Comparison of ENCODE assay signal across 16 cellular contexts in the genomic region with DNA sequence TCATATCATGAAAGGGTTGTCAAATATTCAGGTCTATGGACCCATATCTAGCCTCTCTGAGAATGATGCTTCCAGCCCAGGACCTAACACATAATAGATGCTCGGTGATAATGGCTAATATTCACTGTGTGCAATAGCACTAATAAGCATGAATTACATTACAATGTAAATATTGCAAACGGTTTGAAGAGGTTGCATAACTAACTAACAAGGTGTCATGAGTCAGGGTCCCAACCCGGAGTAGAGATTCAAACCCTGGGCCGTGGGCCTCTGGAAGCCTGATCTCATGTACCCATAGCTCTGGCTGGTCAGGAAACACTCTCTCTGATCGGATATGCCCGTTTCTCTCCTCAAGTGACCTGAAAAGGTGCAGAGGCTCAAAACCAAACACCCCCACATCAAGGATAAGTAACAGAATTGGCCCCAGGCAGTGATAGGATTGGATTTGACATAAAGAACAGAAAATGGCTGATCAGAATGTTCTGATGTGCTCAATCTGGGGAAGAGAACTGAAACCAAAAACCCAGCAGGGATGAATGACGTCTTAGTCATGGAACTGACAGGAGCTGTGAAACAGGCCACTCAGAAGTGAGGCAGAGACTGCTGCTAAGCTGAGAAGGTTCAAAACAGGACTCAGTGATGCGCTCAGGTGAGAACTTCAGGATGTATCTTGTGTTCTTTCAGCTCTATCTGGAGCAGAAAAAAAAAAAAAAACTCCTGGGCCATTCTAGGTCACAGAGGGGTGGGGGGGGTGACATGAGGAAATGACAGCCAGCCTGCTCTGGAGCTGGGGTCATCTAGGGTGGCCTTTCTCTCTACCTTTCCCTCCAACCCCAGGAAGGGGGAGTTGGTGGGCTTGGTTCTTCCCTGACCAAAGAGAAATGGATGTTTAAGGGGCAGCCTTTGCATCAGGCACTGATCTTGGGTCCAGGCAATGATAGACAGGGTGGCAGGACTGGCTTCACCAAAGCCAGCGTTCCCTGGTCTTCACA. TPM values are rescaled to one million over a fixed set of nuclear protein-coding genes. Genes with fewer than 3 reads are reported as not detected.
DNase-seq lines count a peak whose midpoint lies in the region; TF ChIP-seq lines count a peak whose summit lies in the region.
"Had no signal": no experiment of that assay in that cellular context is flagged by ENCODE, and none has a peak within 500 bp of the region (broad histone marks: within the 10 kb centered on the region; RNA-seq: fewer than 3 reads in every experiment).

No MANE protein-coding gene starts in this region.

- no peaks in the 10 kb centered on the region for H3K9me3 ChIP-seq in endodermal cell (ENCODE audit: control insufficient read depth, low read length)
- H3K9me3 ChIP-seq: SJCRH30 had no signal

- H3K27ac Mint-ChIP-seq in activated T-cell treated with anti-CD3 and anti-CD28 coated beads, Interleukin-2, amount 50 U/mL, for 24 hours: peak overlapping the region; percentile 29
- H3K27ac Mint-ChIP-seq in osteocyte (ENCODE audit: unreplicated experiment): no peak overlapping the region
- H3K27ac Mint-ChIP-seq in endodermal cell: no peak overlapping the region
- H3K27ac Mint-ChIP-seq: mesothelial cell of epicardium, type B pancreatic cell had no signal

- no peaks in the 10 kb centered on the region for H3K36me3 ChIP-seq in endodermal cell (ENCODE audit: control insufficient read depth, insufficient read depth, low read length)
- H3K36me3 ChIP-seq: SJCRH30 had no signal

- no peaks in the 10 kb centered on the region for H3K36me3 Mint-ChIP-seq in activated T-cell treated with anti-CD3 and anti-CD28 coated beads, Interleukin-2, amount 50 U/mL, for 24 hours (ENCODE audit: low read depth)
- no peaks in the 10 kb centered on the region for H3K36me3 Mint-ChIP-seq in osteocyte (ENCODE audit: unreplicated experiment)
- no peaks in the 10 kb centered on the region for H3K36me3 Mint-ChIP-seq in endodermal cell (ENCODE audit: low read depth)
- H3K36me3 Mint-ChIP-seq: IgD-negative memory B cell, mesothelial cell of epicardium, type B pancreatic cell had no signal

- no peaks in the 10 kb centered on the region for H3K27me3 Mint-ChIP-seq in activated T-cell treated with anti-CD3 and anti-CD28 coated beads, Interleukin-2, amount 50 U/mL, for 24 hours
- H3K27me3 Mint-ChIP-seq in osteocyte (ENCODE audit: unreplicated experiment) (no peaks in the 10 kb centered on the region), endodermal cell (ENCODE audit: insufficient read depth) (peaks cover 4% of the 10 kb centered on the region)
- H3K27me3 Mint-ChIP-seq: IgD-negative memory B cell, type B pancreatic cell had no signal

- peaks cover 19% of the 10 kb centered on the region for H3K4me1 Mint-ChIP-seq in activated T-cell treated with anti-CD3 and anti-CD28 coated beads, Interleukin-2, amount 50 U/mL, for 24 hours (ENCODE audit: low read depth)
- H3K4me1 Mint-ChIP-seq in osteocyte (ENCODE audit: unreplicated experiment) (peaks cover 5% of the 10 kb centered on the region), endodermal cell (no peaks in the 10 kb centered on the region)

- no peaks in the 10 kb centered on the region for H3K27me3 ChIP-seq in endodermal cell (ENCODE audit: control insufficient read depth, insufficient read depth, low read length, poor library complexity, severe bottlenecking)
- H3K27me3 ChIP-seq: SJCRH30 had no signal

- TF ChIP-seq CTCF in choroid plexus epithelial cell (conservative IDR thresholded peaks at IDR 0.05; ENCODE audit: low read depth, low read length) (no peak), osteocyte (IDR thresholded peaks at IDR 0.05) (no peak), endodermal cell (conservative IDR thresholded peaks at IDR 0.05) (no peak)

- H3K4me3 ChIP-seq in choroid plexus epithelial cell (ENCODE audit: low read depth, low read length) (no peak overlapping the region), endodermal cell (ENCODE audit: low read length) (no peak overlapping the region)
- H3K4me3 ChIP-seq: coronary artery, SJCRH30 had no signal

- no peak overlapping the region for H3K27ac ChIP-seq in endodermal cell (ENCODE audit: low read depth, low read length)
- H3K27ac ChIP-seq: coronary artery, parathyroid adenoma, SJCRH30 had no signal

- H3K9me3 Mint-ChIP-seq in activated T-cell treated with anti-CD3 and anti-CD28 coated beads, Interleukin-2, amount 50 U/mL, for 24 hours: no peaks in the 10 kb centered on the region
- H3K9me3 Mint-ChIP-seq in osteocyte (ENCODE audit: unreplicated experiment) (no peaks in the 10 kb centered on the region), endodermal cell (no peaks in the 10 kb centered on the region)
- H3K9me3 Mint-ChIP-seq: mesothelial cell of epicardium, type B pancreatic cell had no signal

- no peak overlapping the region for H3K9ac ChIP-seq in endodermal cell (ENCODE audit: extremely low read depth, low read length, poor library complexity, severe bottlenecking)
- H3K9ac ChIP-seq: parathyroid adenoma had no signal

- H3K4me1 ChIP-seq in endodermal cell (ENCODE audit: control insufficient read depth, insufficient read depth, low read length): no peaks in the 10 kb centered on the region
- H3K4me1 ChIP-seq: parathyroid adenoma, SJCRH30 had no signal

- no peak for DNase-seq in activated T-cell treated with anti-CD3 and anti-CD28 coated beads, Interleukin-2, amount 50 U/mL, for 24 hours
- DNase-seq in activated T-cell treated with anti-CD3 and anti-CD28 coated beads, Interleukin-2, amount 50 U/mL, for 1 hour: no peak
- DNase-seq in MV-4-11 (lab: John Stamatoyannopoulos, UW) (peak; percentile 57), choroid plexus epithelial cell (ENCODE audit: low read depth) (peak; percentile 34), renal cortical epithelial cell (ENCODE audit: low read depth) (peak; percentile 33), osteocyte (ENCODE audit: extremely low spot score, unreplicated experiment) (no peak), amygdala (lab: John Stamatoyannopoulos, UW) (no peak), endodermal cell (no peak)
- DNase-seq: NCI-H1417 treated with DMSO at 0.1 percent for 48 hours, NCI-H510A had no signal

- no peak overlapping the region for H3K4me3 Mint-ChIP-seq in activated T-cell treated with anti-CD3 and anti-CD28 coated beads, Interleukin-2, amount 50 U/mL, for 24 hours
- H3K4me3 Mint-ChIP-seq in osteocyte (ENCODE audit: unreplicated experiment) (no peak overlapping the region), endodermal cell (no peak overlapping the region)
- H3K4me3 Mint-ChIP-seq: IgD-negative memory B cell, mesothelial cell of epicardium, type B pancreatic cell had no signal

- WGBS in endodermal cell (ENCODE audit: insufficient coverage in 1 of 2, insufficient read length in 1 of 2), 2 experiments: 87% methylated on average over 4 to 9 of the region's 9 CpGs

RNA-seq across cellular contexts. Expression of gene KCTD17, which starts 6.6 kb away (rescaled TPM):
- total RNA-seq in renal cortical epithelial cell (18.1 and 31.5 TPM in 2 replicates), osteocyte (35.8 and 39.6 TPM in 2 replicates), endodermal cell (10 to 100 TPM; 35.4 to 37.0 TPM)
- polyA plus RNA-seq in endodermal cell (2013, experiment 1 of 2): 48.8 TPM
- polyA plus RNA-seq in endodermal cell (2013, experiment 2 of 2): 43.1 TPM

RNA-seq across cellular contexts. Expression of gene MPST, which starts 25.4 kb away (rescaled TPM):
- total RNA-seq in renal cortical epithelial cell: 75.5 and 129 TPM in 2 replicates
- total RNA-seq in osteocyte: 57.4 and 65.1 TPM in 2 replicates
- total RNA-seq in endodermal cell: 10 to 100 TPM; 71.7 to 74.6 TPM
- 83.6 TPM for polyA plus RNA-seq in endodermal cell (2013, experiment 1 of 2)
- 77.0 TPM for polyA plus RNA-seq in endodermal cell (2013, experiment 2 of 2)

RNA-seq across cellular contexts. Expression of gene TST, which starts 25.7 kb away (rescaled TPM):
- total RNA-seq in renal cortical epithelial cell (39.2 and 81.8 TPM in 2 replicates), osteocyte (20.5 and 21.1 TPM in 2 replicates), endodermal cell (10 to 100 TPM; 38.2 to 48.3 TPM)
- polyA plus RNA-seq in endodermal cell (2013, experiment 1 of 2): 21.8 TPM
- 24.6 TPM for polyA plus RNA-seq in endodermal cell (2013, experiment 2 of 2)

Comparison
In these comparisons a context has a peak if more than half of its experiments do, and no peak if none do; other contexts are left out.
1. DNase-seq: peak in MV-4-11 (single experiment), choroid plexus epithelial cell (single experiment) and renal cortical epithelial cell (single experiment); none in activated T-cell treated with anti-CD3 and anti-CD28 coated beads, Interleukin-2, amount 50 U/mL, for 24 hours (single experiment), activated T-cell treated with anti-CD3 and anti-CD28 coated beads, Interleukin-2, amount 50 U/mL, for 1 hour (single experiment), osteocyte (single experiment), amygdala (0 of 56) and endodermal cell (single experiment).